7 cellular contexts compared by ENCODE assay signal in the genomic region with DNA sequence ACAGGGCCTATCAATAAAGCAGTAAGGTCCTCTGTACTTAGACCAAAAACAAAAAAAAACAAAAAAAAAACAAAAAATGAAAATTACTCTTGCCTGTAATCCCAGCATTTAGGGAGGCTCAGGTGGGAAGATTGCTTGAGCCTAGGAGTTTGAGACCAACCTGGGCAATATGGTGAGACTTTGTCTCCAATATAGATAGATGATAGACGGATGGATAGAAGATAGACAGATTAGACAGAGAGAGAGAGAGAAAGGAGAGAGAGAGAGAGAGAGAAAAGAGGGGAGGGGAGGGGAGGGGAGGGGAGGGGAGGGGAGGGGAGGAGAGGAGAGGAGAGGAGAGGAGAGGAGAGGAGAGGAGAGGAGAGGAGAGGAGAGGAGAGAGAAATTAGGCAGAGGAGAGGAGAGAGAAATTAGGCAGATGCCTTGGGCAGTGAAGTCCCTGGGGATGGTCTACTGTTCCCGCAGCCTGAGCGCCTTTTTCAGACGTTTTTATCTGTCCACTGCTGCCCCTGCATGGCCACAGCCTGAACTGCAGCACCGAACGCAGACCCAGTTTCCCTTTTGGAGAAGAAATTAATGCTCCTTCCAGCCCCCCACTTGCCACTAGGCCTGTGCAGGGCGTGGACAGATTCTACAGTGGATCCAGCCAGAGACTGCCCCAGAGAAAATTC. TPM values are rescaled to one million over a fixed set of nuclear protein-coding genes. Genes with fewer than 3 reads are reported as not detected.
DNase-seq lines count a peak whose midpoint lies in the region; ATAC-seq, FAIRE-seq and TF ChIP-seq lines count a peak whose summit lies in the region.

No MANE protein-coding gene starts in this region.

- no peak overlapping the region for H3K27ac Mint-ChIP-seq in T-helper 17 cell

- peak overlapping the region; percentile 7 for H3K4me3 Mint-ChIP-seq in T-helper 17 cell

- H3K4me1 Mint-ChIP-seq in T-helper 17 cell, result peaks cover 3% of the 10 kb centered on the region

- no peaks in the 10 kb centered on the region for H3K36me3 Mint-ChIP-seq in T-helper 17 cell (ENCODE audit: low read depth)

- H3K27me3 Mint-ChIP-seq in T-helper 17 cell, result no peaks in the 10 kb centered on the region

- ATAC-seq in T-helper 17 cell, result peak; percentile 95
- peak; percentile 89 for ATAC-seq in left ventricle myocardium superior
- ATAC-seq in sciatic nerve, result peak; percentile 87
- no peak for ATAC-seq in GM21526 (IDR thresholded peaks at IDR 0.05; ENCODE audit: low FRiP score, unreplicated experiment)

- peak; percentile 82 for FAIRE-seq in GM12891 (lab: Jason Lieb, UNC)

- intact Hi-C loops in left ventricle myocardium superior (cut with micrococcal nuclease) (no loop called here), sciatic nerve (cut with DNase I) (no loop called here)

- peak; percentile 62 for DNase-seq in GM12891 (ENCODE audit: insufficient read length, low spot score)
- DNase-seq in NCI-H1436 treated with DMSO at 0.1 percent for 48 hours (lab: John Stamatoyannopoulos, UW), result peak; percentile 57
- peak; percentile 54 to 70 (median 60) for DNase-seq in T-helper 17 cell
- peak; percentile 49 for DNase-seq in amniotic stem cell (lab: John Stamatoyannopoulos, UW)
- DNase-seq in left ventricle myocardium superior, result peak; percentile 83
- peak; percentile 87 for DNase-seq in sciatic nerve (ENCODE audit: low spot score)

- TF ChIP-seq POLR2A in GM12891 (IDR thresholded peaks at IDR 0.05; ENCODE audit: low read depth, low read length), result no peak

- no peaks in the 10 kb centered on the region for H3K9me3 ChIP-seq in T-helper 17 cell (ENCODE audit: control insufficient read depth, low read length, poor library complexity, severe bottlenecking)

TF ChIP-seq in GM12891, 5 proteins besides CTCF, POLR2A, EP300 and RAD21:
- TF ChIP-seq POU2F2 (IDR thresholded peaks at IDR 0.05; ENCODE audit: low read depth, low read length) (no peak), POLR2AphosphoS5 (IDR thresholded peaks at IDR 0.05; ENCODE audit: low read depth, low read length) (no peak), SPI1 (IDR thresholded peaks at IDR 0.05; ENCODE audit: low read depth, low read length) (no peak), TAF1 (IDR thresholded peaks at IDR 0.05; ENCODE audit: low read depth, low read length) (no peak), PAX5 (IDR thresholded peaks at IDR 0.05; ENCODE audit: insufficient read depth, low read length, severe bottlenecking) (no peak)

RNA-seq across cellular contexts. Expression of gene ZNF627, which starts 9.8 kb away (rescaled TPM):
- 4.1 TPM for polyA plus RNA-seq in GM12891 (2012; ENCODE audit: low read depth, missing spikeins)
- total RNA-seq in T-helper 17 cell (1 to 10 TPM; 4.9 to 6.0 TPM), left ventricle myocardium superior (5.2 TPM), sciatic nerve (13.6 TPM)

RNA-seq across cellular contexts. Expression of gene ACP5, which starts 10.0 kb away (rescaled TPM):
- 26.1 TPM for polyA plus RNA-seq in GM12891 (2012; ENCODE audit: low read depth, missing spikeins)
- 10 to 100 TPM; 14.6 to 18.2 TPM for total RNA-seq in T-helper 17 cell
- 2.5 TPM for total RNA-seq in left ventricle myocardium superior
- total RNA-seq in sciatic nerve, result 19.7 TPM

RNA-seq across cellular contexts. Expression of gene ELOF1, which starts 28.4 kb away (rescaled TPM):
- 63.9 TPM for polyA plus RNA-seq in GM12891 (2012; ENCODE audit: low read depth, missing spikeins)
- 10 to 100 TPM; 33.9 to 40.6 TPM for total RNA-seq in T-helper 17 cell
- 36.0 TPM for total RNA-seq in left ventricle myocardium superior
- total RNA-seq in sciatic nerve, result 33.7 TPM

RNA-seq across cellular contexts. Expression of gene CNN1, which starts 48.8 kb away (rescaled TPM):
- polyA plus RNA-seq in GM12891 (2012; ENCODE audit: low read depth, missing spikeins), result 0.17 TPM
- total RNA-seq in T-helper 17 cell (1 to 10 TPM in 1 of 2 donors, not detected in 1; 2.6 TPM), left ventricle myocardium superior (81.7 TPM), sciatic nerve (35.7 TPM)

RNA-seq across cellular contexts. Expression of gene ECSIT, which starts 58.5 kb away (rescaled TPM):
- polyA plus RNA-seq in GM12891 (2012; ENCODE audit: low read depth, missing spikeins), result 27.1 TPM
- total RNA-seq in T-helper 17 cell, result 10 to 100 TPM; 22.6 to 23.9 TPM
- total RNA-seq in left ventricle myocardium superior, result 180 TPM
- total RNA-seq in sciatic nerve, result 25.8 TPM
